In genomic region chr15:85627245-85627935, GRCh38 we compare ENCODE assay signal across 18 cellular contexts.
A peak's percentile ranks its signal among the peaks of the same experiment; 100 is the strongest.
DNase-seq lines count a peak whose midpoint lies in the region; ATAC-seq and TF ChIP-seq lines count a peak whose summit lies in the region.
"Had no signal": no experiment of that assay in that cellular context is flagged by ENCODE, and none has a peak within 500 bp of the region (broad histone marks: within the 10 kb centered on the region; RNA-seq: fewer than 3 reads in every experiment).

No MANE protein-coding gene starts in this region.

- H2AK9ac ChIP-seq in IMR-90 (replicated peaks; ENCODE audit: low read depth, low read length, poor library complexity), result no peak overlapping the region

- H3K9me1 ChIP-seq in IMR-90 (ENCODE audit: insufficient read depth, low read length), result peaks cover 13% of the 10 kb centered on the region

- 0 out of 2 replicates have a peak, but pooled peaks cover 4% of the 10 kb centered on the region for H4K20me1 ChIP-seq in IMR-90 (ENCODE audit: insufficient read depth, low read length)
- peaks cover 6% of the 10 kb centered on the region for H4K20me1 ChIP-seq in hepatocyte (ENCODE audit: insufficient read depth, poor library complexity, severe bottlenecking)
- H4K20me1 ChIP-seq in smooth muscle cell (ENCODE audit: low read depth), result no peaks in the 10 kb centered on the region

- no peak for DNase-seq in activated T-cell treated with anti-CD3 and anti-CD28 coated beads, Interleukin-2, amount 50 U/mL, for 72 hours
- no peak for DNase-seq in activated T-cell treated with anti-CD3 and anti-CD28 coated beads, Interleukin-2, amount 50 U/mL, for 1 hour
- DNase-seq in IMR-90, result no peak
- DNase-seq in hepatocyte (ENCODE audit: low spot score), result no peak
- no peak for DNase-seq in smooth muscle cell (lab: John Stamatoyannopoulos, UW; ENCODE audit: unreplicated experiment)
- no peak for DNase-seq in amniotic stem cell (lab: John Stamatoyannopoulos, UW)
- no peak for DNase-seq in type B pancreatic cell (ENCODE audit: extremely low spot score, unreplicated experiment)
- DNase-seq in caudate nucleus (lab: John Stamatoyannopoulos, UW), result no peak
- DNase-seq: activated naive CD4-positive, alpha-beta T cell treated with anti-CD3 and anti-CD28 coated beads, Interleukin-2, amount 50 U/mL, for 16 hours; activated T-cell treated with anti-CD3 and anti-CD28 coated beads, Interleukin-2, amount 50 U/mL, for 4 hours; NCI-H1417 treated with DMSO at 0.1 percent for 48 hours; NCI-H2107; NCI-H510A; PC-9; retina; SHP77 treated with DMSO at 0.1 percent for 48 hours had no signal

- H2BK5ac ChIP-seq in IMR-90 (ENCODE audit: low read depth, low read length, poor library complexity, severe bottlenecking), result no peak overlapping the region

- H4K8ac ChIP-seq in IMR-90 (ENCODE audit: low read depth in 2 of 2, low read length in 2 of 2), result no peak overlapping the region

- in situ Hi-C loops in IMR-90 (cut with MboI; ENCODE audit: low sequenced_read_pairs), result no loop called here

- no peak overlapping the region for H4K5ac ChIP-seq in IMR-90 (ENCODE audit: low read depth, low read length)

- H3K27ac Mint-ChIP-seq in activated T-cell treated with anti-CD3 and anti-CD28 coated beads, Interleukin-2, amount 50 U/mL, for 72 hours, result peak overlapping the region; percentile 42
- H3K27ac Mint-ChIP-seq in type B pancreatic cell, result no peak overlapping the region
- H3K27ac Mint-ChIP-seq: GM23338 had no signal

- H2BK120ac ChIP-seq in IMR-90 (ENCODE audit: low read depth, low read length), result peak overlapping the region; percentile 9; the same call in 1 of the 2 replicates

- TF ChIP-seq RAD21 in IMR-90 (IDR thresholded peaks at IDR 0.05; ENCODE audit: low read length), result no peak

- peaks cover 11 to 14% of the 10 kb centered on the region in 2 donors for H3K36me3 Mint-ChIP-seq in activated T-cell treated with anti-CD3 and anti-CD28 coated beads, Interleukin-2, amount 50 U/mL, for 72 hours (ENCODE audit: insufficient read depth in 2 of 2)
- H3K36me3 Mint-ChIP-seq in type B pancreatic cell, result peaks cover 15% of the 10 kb centered on the region

- no peaks in the 10 kb centered on the region for H3K27me3 Mint-ChIP-seq in activated T-cell treated with anti-CD3 and anti-CD28 coated beads, Interleukin-2, amount 50 U/mL, for 72 hours (ENCODE audit: low read depth)
- no peaks in the 10 kb centered on the region for H3K27me3 Mint-ChIP-seq in type B pancreatic cell

- H3K79me2 ChIP-seq in hepatocyte (peaks cover 55% of the 10 kb centered on the region), smooth muscle cell (ENCODE audit: low read depth) (peaks cover 86% of the 10 kb centered on the region)

- dilution Hi-C loops in IMR-90 (cut with HindIII; ENCODE audit: low sequenced_read_pairs, unreplicated experiment), result no loop called here

- CTCF ChIA-PET in IMR-90 (lab: Yijun Ruan, JAX), result no interaction called here

- H3K9me3 ChIP-seq in IMR-90 (ENCODE audit: control insufficient read depth, insufficient read depth, low read length), result no peaks in the 10 kb centered on the region
- no peaks in the 10 kb centered on the region for H3K9me3 ChIP-seq in hepatocyte (ENCODE audit: low read depth)
- no peaks in the 10 kb centered on the region for H3K9me3 ChIP-seq in smooth muscle cell (replicated peaks; ENCODE audit: low read depth)

- H2BK15ac ChIP-seq in IMR-90 (ENCODE audit: low read depth, low read length), result no peak overlapping the region

- H3K18ac ChIP-seq in IMR-90 (ENCODE audit: low read depth, low read length), result no peak overlapping the region

- WGBS in IMR-90 (ENCODE audit: extremely low coverage in 2 of 2, insufficient read length in 1 of 2), 2 experiments, result no CpG with 5 or more reads among the region's 6 CpGs
- WGBS in hepatocyte (ENCODE audit: low lambda C conversion rate, missing lambda C conversion rate), result 83% methylated on average over 6 of the region's 6 CpGs
- WGBS in smooth muscle cell (ENCODE audit: low lambda C conversion rate), result 91% methylated on average over 6 of the region's 6 CpGs

- BruUV-seq in IMR-90 (replicated peaks; lab: Mats Ljungman, UMichigan), result no TSS peak

- H3K36me3 ChIP-seq in IMR-90 (ENCODE audit: control insufficient read depth, insufficient read depth, low read length), result no peaks in the 10 kb centered on the region
- H3K36me3 ChIP-seq in hepatocyte (replicated peaks; ENCODE audit: insufficient read depth, low read depth), result no peaks in the 10 kb centered on the region
- no peaks in the 10 kb centered on the region for H3K36me3 ChIP-seq in smooth muscle cell (ENCODE audit: low read depth)

- no peaks in the 10 kb centered on the region for H3K27me3 ChIP-seq in IMR-90 (ENCODE audit: control insufficient read depth, insufficient read depth, low read length)
- H3K27me3 ChIP-seq in hepatocyte, result no peaks in the 10 kb centered on the region
- H3K27me3 ChIP-seq in smooth muscle cell (ENCODE audit: low read depth), result no peaks in the 10 kb centered on the region

- no peak overlapping the region for H2AK5ac ChIP-seq in IMR-90 (ENCODE audit: low read depth, low read length)

- peaks cover 55% of the 10 kb centered on the region for H3K4me1 Mint-ChIP-seq in activated T-cell treated with anti-CD3 and anti-CD28 coated beads, Interleukin-2, amount 50 U/mL, for 72 hours (ENCODE audit: low read depth)
- H3K4me1 Mint-ChIP-seq in type B pancreatic cell (ENCODE audit: unreplicated experiment), result peaks cover 26% of the 10 kb centered on the region

- TF ChIP-seq CTCF in IMR-90 (conservative IDR thresholded peaks at IDR 0.05; ENCODE audit: low read depth, low read length) (no peak), hepatocyte (IDR thresholded peaks at IDR 0.05; ENCODE audit: poor library complexity) (no peak), smooth muscle cell (IDR thresholded peaks at IDR 0.05; ENCODE audit: borderline replicate concordance, insufficient read depth, poor library complexity, severe bottlenecking) (no peak), type B pancreatic cell (conservative IDR thresholded peaks at IDR 0.05) (no peak)

- H3K4me3 ChIP-seq in IMR-90 (ENCODE audit: insufficient read depth, low read depth, low read length) (no peak overlapping the region), hepatocyte (no peak overlapping the region), smooth muscle cell (no peak overlapping the region)
- H3K4me3 ChIP-seq: GM23338, PC-9 had no signal

- H3K4me2 ChIP-seq in IMR-90 (ENCODE audit: low read depth, low read length), result no peak overlapping the region
- peak overlapping the region; percentile 4 for H3K4me2 ChIP-seq in hepatocyte
- H3K4me2 ChIP-seq in smooth muscle cell, result no peak overlapping the region
- H3K4me2 ChIP-seq: GM23338, PC-9 had no signal

- H3K4me1 ChIP-seq in IMR-90 (ENCODE audit: control insufficient read depth, insufficient read depth, low read length) (peaks cover 15% of the 10 kb centered on the region), hepatocyte (ENCODE audit: insufficient read depth) (peaks cover 33% of the 10 kb centered on the region), smooth muscle cell (ENCODE audit: low read depth) (peaks cover 32% of the 10 kb centered on the region)

- ATAC-seq in activated T-cell treated with anti-CD3 and anti-CD28 coated beads, Interleukin-2, amount 50 U/mL, for 72 hours (replicated peaks in 1 of 2), result no peak
- no peak for ATAC-seq in IMR-90 (ENCODE audit: low read depth)
- ATAC-seq: activated T-cell treated with anti-CD3 and anti-CD28 coated beads, Interleukin-2, amount 50 U/mL, for 4 hours; GM23338 had no signal

- no peak overlapping the region for H3K23ac ChIP-seq in IMR-90 (ENCODE audit: low read depth, low read length)

- TF ChIP-seq POLR2A in IMR-90 (IDR thresholded peaks at IDR 0.05; ENCODE audit: low read depth, low read length), result no peak

- H3K4ac ChIP-seq in IMR-90 (ENCODE audit: low read depth, low read length), result no peak overlapping the region

- H3K4me3 Mint-ChIP-seq in activated T-cell treated with anti-CD3 and anti-CD28 coated beads, Interleukin-2, amount 50 U/mL, for 72 hours, result peak overlapping the region in 1 of 2 donors; percentile 11
- H3K4me3 Mint-ChIP-seq in type B pancreatic cell, result no peak overlapping the region
- H3K4me3 Mint-ChIP-seq: activated T-cell treated with anti-CD3 and anti-CD28 coated beads, Interleukin-2, amount 50 U/mL, for 4 hours; GM23338 had no signal

- POLR2A ChIA-PET in IMR-90 (lab: Charles Lee; ENCODE audit: unreplicated experiment), result no interaction called here

- H3K56ac ChIP-seq in IMR-90 (ENCODE audit: extremely low read depth, insufficient read depth, low read length), result no peak overlapping the region

- H3K79me1 ChIP-seq in IMR-90 (ENCODE audit: low read depth in 1 of 2, low read length in 2 of 2), result peaks cover 35 to 78% of the 10 kb centered on the region in 2 experiments

- peaks cover 23% of the 10 kb centered on the region for H3F3A ChIP-seq in smooth muscle cell (ENCODE audit: low read depth)

- no peak overlapping the region for H4K91ac ChIP-seq in IMR-90 (ENCODE audit: insufficient read depth, low read depth, low read length)

- no peak overlapping the region for H3K27ac ChIP-seq in IMR-90 (ENCODE audit: insufficient read depth, low read length)
- no peak overlapping the region for H3K27ac ChIP-seq in hepatocyte
- peak overlapping the region; percentile 97 for H3K27ac ChIP-seq in smooth muscle cell (ENCODE audit: low read depth)
- no peak overlapping the region for H3K27ac ChIP-seq in caudate nucleus (ENCODE audit: low read depth, low read length)
- H3K27ac ChIP-seq: C4-2B, PC-9 had no signal

- intact Hi-C loops in IMR-90 (cut with micrococcal nuclease), result loop anchor here (10.0 kb wide), 1 partner anchor 213 kb away; no protein-coding TSS in a partner anchor

- 0 out of 2 replicates have a peak overlapping the region, but pooled peaks have one; percentile 18 for H2BK20ac ChIP-seq in IMR-90 (ENCODE audit: low read depth, low read length)

- no peaks in the 10 kb centered on the region for H3K9me3 Mint-ChIP-seq in activated T-cell treated with anti-CD3 and anti-CD28 coated beads, Interleukin-2, amount 50 U/mL, for 72 hours
- no peaks in the 10 kb centered on the region for H3K9me3 Mint-ChIP-seq in type B pancreatic cell
- H3K9me3 Mint-ChIP-seq: activated T-cell treated with anti-CD3 and anti-CD28 coated beads, Interleukin-2, amount 50 U/mL, for 4 hours; GM23338 had no signal

- no peaks in the 10 kb centered on the region for H3K9me2 ChIP-seq in hepatocyte (replicated peaks; ENCODE audit: insufficient read depth)

- H3K9ac ChIP-seq in IMR-90 (ENCODE audit: low read depth, low read length), result no peak overlapping the region
- H3K9ac ChIP-seq in smooth muscle cell (ENCODE audit: low read depth), result no peak overlapping the region

- H2AFZ ChIP-seq in IMR-90 (replicated peaks; ENCODE audit: low read length, poor library complexity) (no peak overlapping the region), hepatocyte (no peak overlapping the region), smooth muscle cell (ENCODE audit: low read depth) (no peak overlapping the region)
- H2AFZ ChIP-seq: GM23338, PC-9 had no signal

- peak overlapping the region; percentile 36; the same call in 1 of the 2 replicates for H3K14ac ChIP-seq in IMR-90 (replicated peaks; ENCODE audit: low read depth, low read length)

TF ChIP-seq in IMR-90, 13 proteins besides CTCF, POLR2A, EP300 and RAD21 (continues in another document):
- TF ChIP-seq SMC3 (IDR thresholded peaks at IDR 0.05; ENCODE audit: low read depth, low read length) (no peak), NFE2L2 (IDR thresholded peaks at IDR 0.05; ENCODE audit: low read depth, low read length) (no peak), RFX5 (IDR thresholded peaks at IDR 0.05; ENCODE audit: low read depth, low read length) (no peak), BHLHE40 (IDR thresholded peaks at IDR 0.05; ENCODE audit: low read depth, low read length) (no peak)
